ENCODE assay signal across 20 cellular contexts in genomic region chr19:10918359-10918758, GRCh38. TPM values are rescaled to one million over a fixed set of nuclear protein-coding genes. Genes with fewer than 3 reads are reported as not detected.
DNase-seq lines count a peak whose midpoint lies in the region; ATAC-seq and TF ChIP-seq lines count a peak whose summit lies in the region.
"Had no signal": no experiment of that assay in that cellular context is flagged by ENCODE, and none has a peak within 500 bp of the region (broad histone marks: within the 10 kb centered on the region; RNA-seq: fewer than 3 reads in every experiment).

No MANE protein-coding gene starts in this region.

- H3K9me3 Mint-ChIP-seq in GM23338 (no peaks in the 10 kb centered on the region), chondrocyte (ENCODE audit: low read depth) (no peaks in the 10 kb centered on the region)

- no peak overlapping the region for H3K4me3 ChIP-seq in GM23338
- H3K4me3 ChIP-seq in psoas muscle: no peak overlapping the region
- H3K4me3 ChIP-seq: Peyer's patch had no signal

- H3K4me2 ChIP-seq in GM23338: no peak overlapping the region
- H3K4me2 ChIP-seq: SK-N-SH had no signal

- no peaks in the 10 kb centered on the region for H4K20me1 ChIP-seq in GM23338 (replicated peaks; ENCODE audit: insufficient read depth)

- H3K27me3 ChIP-seq in GM23338 (ENCODE audit: insufficient read depth): no peaks in the 10 kb centered on the region
- no peaks in the 10 kb centered on the region for H3K27me3 ChIP-seq in psoas muscle (ENCODE audit: insufficient read depth in 3 of 3, low read length in 2 of 3)
- H3K27me3 ChIP-seq: Peyer's patch had no signal

- H3K36me3 Mint-ChIP-seq in GM23338 (ENCODE audit: low read depth) (peaks cover 45% of the 10 kb centered on the region), chondrocyte (ENCODE audit: low read depth) (peaks cover 8% of the 10 kb centered on the region)

- no peak for ATAC-seq in GM23338
- no peak for ATAC-seq in psoas muscle
- ATAC-seq in GM19328 (IDR thresholded peaks at IDR 0.05; ENCODE audit: unreplicated experiment): no peak

- H3K36me3 ChIP-seq in GM23338 (ENCODE audit: insufficient read depth) (no peaks in the 10 kb centered on the region; the same call in 1 of the 2 replicates), psoas muscle (ENCODE audit: insufficient read depth in 1 of 2, low read depth in 1 of 2) (peaks cover 2 to 97% of the 10 kb centered on the region in 2 donors)

- H3K9me3 ChIP-seq in psoas muscle: no peaks in the 10 kb centered on the region
- H3K9me3 ChIP-seq: Peyer's patch, SK-N-SH had no signal

- H3K4me3 Mint-ChIP-seq in GM23338: no peak overlapping the region
- no peak overlapping the region for H3K4me3 Mint-ChIP-seq in chondrocyte (ENCODE audit: unreplicated experiment)

- H3K79me2 ChIP-seq in GM23338 (replicated peaks; ENCODE audit: insufficient read depth): no peaks in the 10 kb centered on the region

- CTCF ChIA-PET in RWPE1 (lab: Yijun Ruan, JAX): interaction anchor here (1.6 kb wide), 1 partner anchor 47 kb away, joined by 3 read pairs; no protein-coding TSS in a partner anchor

- POLR2A ChIA-PET in RWPE1 (lab: Yijun Ruan, JAX; ENCODE audit: low non-redundant PET): interaction anchor here (0.5 kb wide), 1 partner anchor 195 kb away, joined by 4 read pairs; no protein-coding TSS in a partner anchor

- H3K27ac Mint-ChIP-seq in GM23338 (no peak overlapping the region), chondrocyte (ENCODE audit: unreplicated experiment) (no peak overlapping the region)

- intact Hi-C loops in psoas muscle (cut with DNase I): no loop called here

- 74 to 87% (median 80%) methylated on average over 11 of the region's 11 CpGs for WGBS in psoas muscle, 3 donors

- no peak overlapping the region for H2AFZ ChIP-seq in GM23338

- peaks cover 13% of the 10 kb centered on the region; the same call in 1 of the 2 replicates for H3F3A ChIP-seq in GM23338 (replicated peaks; ENCODE audit: low read depth)

- H3K4me1 ChIP-seq in GM23338 (ENCODE audit: insufficient read depth) (no peaks in the 10 kb centered on the region), psoas muscle (peaks cover 16% of the 10 kb centered on the region)
- H3K4me1 ChIP-seq: Peyer's patch had no signal

- H3K4me1 Mint-ChIP-seq in GM23338: no peaks in the 10 kb centered on the region; the same call in 2 of the 3 replicates
- peaks cover 6% of the 10 kb centered on the region for H3K4me1 Mint-ChIP-seq in chondrocyte (ENCODE audit: low read depth)

- TF ChIP-seq CTCF in GM23338 (conservative IDR thresholded peaks at IDR 0.05; ENCODE audit: low read depth in 2 of 2): no peak
- no peak for TF ChIP-seq CTCF in RWPE1 (conservative IDR thresholded peaks at IDR 0.05; ENCODE audit: low read depth)
- no peak for TF ChIP-seq CTCF in psoas muscle (IDR thresholded peaks at IDR 0.05)
- no peak for TF ChIP-seq CTCF in chondrocyte (IDR thresholded peaks at IDR 0.05)

- H3K9me2 ChIP-seq in GM23338 (ENCODE audit: insufficient read depth): no peaks in the 10 kb centered on the region
- H3K9me2 ChIP-seq: SK-N-SH had no signal

- H3K27me3 Mint-ChIP-seq in GM23338 (ENCODE audit: insufficient read depth, low read depth, poor library complexity): peaks cover 20% of the 10 kb centered on the region
- H3K27me3 Mint-ChIP-seq in chondrocyte (ENCODE audit: low read depth): no peaks in the 10 kb centered on the region

- DNase-seq in NCI-H2029 (lab: John Stamatoyannopoulos, UW) (peak; percentile 35), NCI-H2029 treated with DMSO at 0.1 percent for 48 hours (lab: John Stamatoyannopoulos, UW) (no peak), GM23338 (ENCODE audit: low spot score) (no peak), RWPE1 (ENCODE audit: low spot score) (no peak), psoas muscle (no peak), chondrocyte (ENCODE audit: low spot score) (no peak), NCI-H2081 (lab: John Stamatoyannopoulos, UW) (no peak)
- DNase-seq: AML-193; DMS79 treated with DMSO at 0.1 percent for 48 hours; HCEC 1CT; NCI-H1105; NCI-H2107; NCI-H69; NK-92 treated with Interleukin-12 subunit alpha and Interleukin-12 subunit beta, amount 100 ng/mL, for 24 hours; Peyer's patch; SHP77 had no signal

- H3K27ac ChIP-seq in GM23338 (ENCODE audit: low read depth) (peak overlapping the region; percentile 26; the same call in 1 of the 2 replicates), RWPE1 (peak overlapping the region; percentile 94), psoas muscle (peak overlapping the region; percentile 46)
- H3K27ac ChIP-seq: 22Rv1, C4-2B, Peyer's patch had no signal

TF ChIP-seq in GM23338, 12 proteins besides CTCF, POLR2A, EP300 and RAD21 (continues in another document):
- TF ChIP-seq REST (IDR thresholded peaks at IDR 0.05; ENCODE audit: unreplicated experiment): no peak
- no peak for TF ChIP-seq EZH2phosphoT487 (IDR thresholded peaks at IDR 0.05; ENCODE audit: unreplicated experiment)
- TF ChIP-seq ETS1 (IDR thresholded peaks at IDR 0.05): no peak
- TF ChIP-seq STAT1 (IDR thresholded peaks at IDR 0.05; ENCODE audit: unreplicated experiment): no peak
- no peak for TF ChIP-seq ZNF114 (CRISPR knock-in tag; IDR thresholded peaks at IDR 0.05)
- no peak for TF ChIP-seq JUNB (IDR thresholded peaks at IDR 0.05; ENCODE audit: unreplicated experiment)
- TF ChIP-seq NANOG (IDR thresholded peaks at IDR 0.05; ENCODE audit: borderline replicate concordance): no peak

RNA-seq across cellular contexts. Expression of gene YIPF2, which starts 10.1 kb away (rescaled TPM):
- total RNA-seq in GM23338 (2014; rRNA removed; shearing (Covaris generic)): 54.0 and 63.7 TPM in 2 replicates
- polyA plus RNA-seq in GM23338 (2016; fragmentation: Nextera tagmentation; extraction: Ambion mirVana) (36.3 and 45.3 TPM in 2 replicates), psoas muscle (10 to 100 TPM; 13.7 to 18.5 (median 18.1) TPM)
- total RNA-seq in psoas muscle (10 to 100 TPM; 12.1 to 18.0 (median 16.7) TPM), chondrocyte (74.5 to 88.2 TPM (median 76.1 TPM) in 3 replicates)

RNA-seq across cellular contexts. Expression of gene TIMM29, which starts 10.3 kb away (rescaled TPM):
- 56.4 and 60.7 TPM in 2 replicates for total RNA-seq in GM23338 (2014; rRNA removed; shearing (Covaris generic))
- polyA plus RNA-seq in GM23338 (2016; fragmentation: Nextera tagmentation; extraction: Ambion mirVana) (23.7 and 24.1 TPM in 2 replicates), psoas muscle (10 to 100 TPM; 17.1 to 29.0 (median 20.2) TPM)
- total RNA-seq in psoas muscle (10 to 100 TPM; 12.9 to 24.2 (median 17.0) TPM), chondrocyte (22.1 to 25.7 TPM (median 24.2 TPM) in 3 replicates)

RNA-seq across cellular contexts. Expression of gene SMARCA4, which starts 42.5 kb away (rescaled TPM):
- total RNA-seq in GM23338 (2014; rRNA removed; shearing (Covaris generic)): 252 and 336 TPM in 2 replicates
- polyA plus RNA-seq in GM23338 (2016; fragmentation: Nextera tagmentation; extraction: Ambion mirVana) (175 and 177 TPM in 2 replicates), psoas muscle (100 to 1,000 TPM in 1 of 3 donors, 10 to 100 TPM in 2; 36.7 to 124 (median 51.9) TPM)
- total RNA-seq in psoas muscle (10 to 100 TPM; 34.8 to 75.6 (median 50.5) TPM), chondrocyte (107 to 121 TPM (median 115 TPM) in 3 replicates)

RNA-seq across cellular contexts. Expression of gene CARM1, which starts 47.0 kb away (rescaled TPM):
- total RNA-seq in GM23338 (2014; rRNA removed; shearing (Covaris generic)): 118 and 125 TPM in 2 replicates
- 40.3 and 43.3 TPM in 2 replicates for polyA plus RNA-seq in GM23338 (2016; fragmentation: Nextera tagmentation; extraction: Ambion mirVana)
- total RNA-seq in psoas muscle: 100 to 1,000 TPM in 2 of 4 donors, 10 to 100 TPM in 2; 59.1 to 105 (median 88.6) TPM
- polyA plus RNA-seq in psoas muscle: 100 to 1,000 TPM in 1 of 3 donors, 10 to 100 TPM in 2; 61.1 to 110 (median 94.7) TPM
- total RNA-seq in chondrocyte: 59.9 to 62.0 TPM (median 61.8 TPM) in 3 replicates

Comparison
In these comparisons a context has a peak if more than half of its experiments do, and no peak if none do; other contexts are left out.
1. H3K27ac ChIP-seq: peak in every context shown above with its lines; median percentile 94 in RWPE1; 46 in psoas muscle; 26 in GM23338.